Comparison of ENCODE assay signal across 1 cellular context in the genomic region with DNA sequence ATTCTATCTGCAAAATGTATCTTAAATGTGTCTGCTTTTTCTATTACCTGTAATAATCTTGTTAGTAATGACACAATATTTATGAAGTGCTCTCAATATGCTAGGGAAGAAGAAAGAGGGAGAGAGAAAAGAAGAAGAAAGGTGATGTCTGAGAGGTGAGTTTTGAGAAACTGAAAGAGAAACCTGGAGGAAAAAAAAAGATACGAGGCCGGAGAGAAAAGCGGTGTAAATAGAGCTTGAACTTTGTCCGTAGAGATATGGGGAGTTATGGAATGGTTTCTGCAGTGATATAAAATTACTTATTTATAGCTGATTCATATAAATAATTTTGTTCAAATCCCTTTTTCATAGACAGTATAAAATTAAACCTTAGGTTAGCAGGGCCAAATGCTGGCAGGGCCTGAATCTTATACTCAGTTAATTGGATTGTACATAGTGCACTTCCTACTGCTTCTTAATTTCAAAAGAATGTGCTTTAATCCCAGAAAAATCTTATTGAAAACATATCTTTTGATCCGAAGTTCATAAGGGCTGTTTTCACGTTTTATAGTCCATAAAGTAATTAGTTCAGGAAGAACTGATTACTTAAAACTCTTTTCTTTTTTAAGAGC.
TF ChIP-seq lines count a peak whose summit lies in the region.

No MANE protein-coding gene starts in this region.

TF ChIP-seq in GM23338, 12 proteins besides CTCF, POLR2A, EP300 and RAD21 (continued from another document):
- TF ChIP-seq, protein P1, sequence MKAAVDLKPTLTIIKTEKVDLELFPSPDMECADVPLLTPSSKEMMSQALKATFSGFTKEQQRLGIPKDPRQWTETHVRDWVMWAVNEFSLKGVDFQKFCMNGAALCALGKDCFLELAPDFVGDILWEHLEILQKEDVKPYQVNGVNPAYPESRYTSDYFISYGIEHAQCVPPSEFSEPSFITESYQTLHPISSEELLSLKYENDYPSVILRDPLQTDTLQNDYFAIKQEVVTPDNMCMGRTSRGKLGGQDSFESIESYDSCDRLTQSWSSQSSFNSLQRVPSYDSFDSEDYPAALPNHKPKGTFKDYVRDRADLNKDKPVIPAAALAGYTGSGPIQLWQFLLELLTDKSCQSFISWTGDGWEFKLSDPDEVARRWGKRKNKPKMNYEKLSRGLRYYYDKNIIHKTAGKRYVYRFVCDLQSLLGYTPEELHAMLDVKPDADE (IDR thresholded peaks at IDR 0.05), result no peak
- no peak for TF ChIP-seq ZNF114 (CRISPR knock-in tag; IDR thresholded peaks at IDR 0.05)
- TF ChIP-seq, protein P2, sequence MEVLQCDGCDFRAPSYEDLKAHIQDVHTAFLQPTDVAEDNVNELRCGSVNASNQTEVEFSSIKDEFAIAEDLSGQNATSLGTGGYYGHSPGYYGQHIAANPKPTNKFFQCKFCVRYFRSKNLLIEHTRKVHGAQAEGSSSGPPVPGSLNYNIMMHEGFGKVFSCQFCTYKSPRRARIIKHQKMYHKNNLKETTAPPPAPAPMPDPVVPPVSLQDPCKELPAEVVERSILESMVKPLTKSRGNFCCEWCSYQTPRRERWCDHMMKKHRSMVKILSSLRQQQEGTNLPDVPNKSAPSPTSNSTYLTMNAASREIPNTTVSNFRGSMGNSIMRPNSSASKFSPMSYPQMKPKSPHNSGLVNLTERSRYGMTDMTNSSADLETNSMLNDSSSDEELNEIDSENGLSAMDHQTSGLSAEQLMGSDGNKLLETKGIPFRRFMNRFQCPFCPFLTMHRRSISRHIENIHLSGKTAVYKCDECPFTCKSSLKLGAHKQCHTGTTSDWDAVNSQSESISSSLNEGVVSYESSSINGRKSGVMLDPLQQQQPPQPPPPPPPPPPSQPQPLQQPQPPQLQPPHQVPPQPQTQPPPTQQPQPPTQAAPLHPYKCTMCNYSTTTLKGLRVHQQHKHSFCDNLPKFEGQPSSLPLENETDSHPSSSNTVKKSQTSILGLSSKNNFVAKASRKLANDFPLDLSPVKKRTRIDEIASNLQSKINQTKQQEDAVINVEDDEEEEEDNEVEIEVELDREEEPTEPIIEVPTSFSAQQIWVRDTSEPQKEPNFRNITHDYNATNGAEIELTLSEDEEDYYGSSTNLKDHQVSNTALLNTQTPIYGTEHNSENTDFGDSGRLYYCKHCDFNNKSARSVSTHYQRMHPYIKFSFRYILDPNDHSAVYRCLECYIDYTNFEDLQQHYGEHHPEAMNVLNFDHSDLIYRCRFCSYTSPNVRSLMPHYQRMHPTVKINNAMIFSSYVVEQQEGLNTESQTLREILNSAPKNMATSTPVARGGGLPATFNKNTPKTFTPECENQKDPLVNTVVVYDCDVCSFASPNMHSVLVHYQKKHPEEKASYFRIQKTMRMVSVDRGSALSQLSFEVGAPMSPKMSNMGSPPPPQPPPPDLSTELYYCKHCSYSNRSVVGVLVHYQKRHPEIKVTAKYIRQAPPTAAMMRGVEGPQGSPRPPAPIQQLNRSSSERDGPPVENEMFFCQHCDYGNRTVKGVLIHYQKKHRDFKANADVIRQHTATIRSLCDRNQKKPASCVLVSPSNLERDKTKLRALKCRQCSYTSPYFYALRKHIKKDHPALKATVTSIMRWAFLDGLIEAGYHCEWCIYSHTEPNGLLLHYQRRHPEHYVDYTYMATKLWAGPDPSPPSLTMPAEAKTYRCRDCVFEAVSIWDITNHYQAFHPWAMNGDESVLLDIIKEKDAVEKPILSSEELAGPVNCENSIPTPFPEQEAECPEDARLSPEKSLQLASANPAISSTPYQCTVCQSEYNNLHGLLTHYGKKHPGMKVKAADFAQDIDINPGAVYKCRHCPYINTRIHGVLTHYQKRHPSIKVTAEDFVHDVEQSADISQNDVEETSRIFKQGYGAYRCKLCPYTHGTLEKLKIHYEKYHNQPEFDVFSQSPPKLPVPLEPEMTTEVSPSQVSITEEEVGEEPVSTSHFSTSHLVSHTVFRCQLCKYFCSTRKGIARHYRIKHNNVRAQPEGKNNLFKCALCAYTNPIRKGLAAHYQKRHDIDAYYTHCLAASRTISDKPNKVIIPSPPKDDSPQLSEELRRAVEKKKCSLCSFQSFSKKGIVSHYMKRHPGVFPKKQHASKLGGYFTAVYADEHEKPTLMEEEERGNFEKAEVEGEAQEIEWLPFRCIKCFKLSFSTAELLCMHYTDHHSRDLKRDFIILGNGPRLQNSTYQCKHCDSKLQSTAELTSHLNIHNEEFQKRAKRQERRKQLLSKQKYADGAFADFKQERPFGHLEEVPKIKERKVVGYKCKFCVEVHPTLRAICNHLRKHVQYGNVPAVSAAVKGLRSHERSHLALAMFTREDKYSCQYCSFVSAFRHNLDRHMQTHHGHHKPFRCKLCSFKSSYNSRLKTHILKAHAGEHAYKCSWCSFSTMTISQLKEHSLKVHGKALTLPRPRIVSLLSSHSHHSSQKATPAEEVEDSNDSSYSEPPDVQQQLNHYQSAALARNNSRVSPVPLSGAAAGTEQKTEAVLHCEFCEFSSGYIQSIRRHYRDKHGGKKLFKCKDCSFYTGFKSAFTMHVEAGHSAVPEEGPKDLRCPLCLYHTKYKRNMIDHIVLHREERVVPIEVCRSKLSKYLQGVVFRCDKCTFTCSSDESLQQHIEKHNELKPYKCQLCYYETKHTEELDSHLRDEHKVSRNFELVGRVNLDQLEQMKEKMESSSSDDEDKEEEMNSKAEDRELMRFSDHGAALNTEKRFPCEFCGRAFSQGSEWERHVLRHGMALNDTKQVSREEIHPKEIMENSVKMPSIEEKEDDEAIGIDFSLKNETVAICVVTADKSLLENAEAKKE (CRISPR knock-in tag; IDR thresholded peaks at IDR 0.05), result no peak
- no peak for TF ChIP-seq ZNF331 (CRISPR knock-in tag; IDR thresholded peaks at IDR 0.05; ENCODE audit: low read depth)
- TF ChIP-seq CREB1 (CRISPR knock-in tag; IDR thresholded peaks at IDR 0.05; ENCODE audit: low read depth), result no peak
- TF ChIP-seq EZH2 (IDR thresholded peaks at IDR 0.05; ENCODE audit: low read depth, unreplicated experiment), result no peak
- no peak for TF ChIP-seq NANOG (IDR thresholded peaks at IDR 0.05; ENCODE audit: borderline replicate concordance)
